Comparison of ENCODE assay signal across 31 cellular contexts in the genomic region with DNA sequence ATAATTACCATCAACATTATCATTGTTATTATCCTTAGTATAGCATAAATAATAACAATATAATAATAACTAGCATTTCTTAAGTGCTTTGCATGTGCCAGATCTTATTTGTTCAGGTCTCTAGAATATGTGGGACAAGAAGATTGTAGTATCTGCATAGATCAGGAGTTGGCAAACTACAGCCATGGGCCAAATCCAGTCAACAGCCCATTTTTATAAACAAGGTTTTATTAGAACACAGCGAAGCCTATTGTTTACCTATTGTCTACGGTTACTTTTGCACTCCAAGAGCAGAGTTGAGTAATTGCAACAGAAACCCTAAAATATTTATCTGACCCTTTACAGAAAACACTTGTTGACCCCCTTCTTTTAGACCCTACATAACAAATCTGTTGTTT.
DNase-seq lines count a peak whose midpoint lies in the region; ATAC-seq, FAIRE-seq and TF ChIP-seq lines count a peak whose summit lies in the region.
"Had no signal": no experiment of that assay in that cellular context is flagged by ENCODE, and none has a peak within 500 bp of the region (broad histone marks: within the 10 kb centered on the region; RNA-seq: fewer than 3 reads in every experiment).

No MANE protein-coding gene starts in this region.

- CTCF ChIA-PET in activated naive CD4-positive, alpha-beta T cell treated with anti-CD3 and anti-CD28 coated beads, Interleukin-2, amount 10 ng/mL, durations not matched to agents 7 days and 5 days (lab: Charles Lee), result no interaction called here

- ATAC-seq in GM18868 (IDR thresholded peaks at IDR 0.05; ENCODE audit: unreplicated experiment), result no peak

- H3K27me3 ChIP-seq in tibial nerve, result no peaks in the 10 kb centered on the region
- H3K27me3 ChIP-seq: BE2C, dorsolateral prefrontal cortex had no signal

- peaks cover 58% of the 10 kb centered on the region for H3K4me1 Mint-ChIP-seq in activated naive CD4-positive, alpha-beta T cell treated with anti-CD3 and anti-CD28 coated beads, Interleukin-2, amount 50 U/mL, for 24 hours
- peaks cover 23% of the 10 kb centered on the region for H3K4me1 Mint-ChIP-seq in activated naive CD4-positive, alpha-beta T cell treated with anti-CD3 and anti-CD28 coated beads, Interleukin-2, amount 10 ng/mL, durations not matched to agents 7 days and 5 days
- H3K4me1 Mint-ChIP-seq: mesothelial cell of epicardium had no signal

- no peak for TF ChIP-seq POLR2A in tibial nerve (IDR thresholded peaks at IDR 0.05)

- TF ChIP-seq EP300 in tibial nerve (IDR thresholded peaks at IDR 0.05), result no peak

- WGBS in tibial nerve, 2 donors, result 90 to 93% methylated on average over 2 of the region's 2 CpGs

- no peak for FAIRE-seq in frontal cortex (lab: Jason Lieb, UNC)
- FAIRE-seq: A204.1, HepG2 had no signal

- H3K36me3 Mint-ChIP-seq in activated naive CD4-positive, alpha-beta T cell treated with anti-CD3 and anti-CD28 coated beads, Interleukin-2, amount 50 U/mL, for 24 hours, result no peaks in the 10 kb centered on the region
- H3K36me3 Mint-ChIP-seq in activated naive CD4-positive, alpha-beta T cell treated with anti-CD3 and anti-CD28 coated beads, Interleukin-2, amount 10 ng/mL, durations not matched to agents 7 days and 5 days, result peaks cover 3% of the 10 kb centered on the region
- H3K36me3 Mint-ChIP-seq: immature natural killer cell, mesothelial cell of epicardium, natural killer cell had no signal

- H3K9me3 Mint-ChIP-seq in activated naive CD4-positive, alpha-beta T cell treated with anti-CD3 and anti-CD28 coated beads, Interleukin-2, amount 50 U/mL, for 24 hours, result peaks cover 9% of the 10 kb centered on the region
- peaks cover 11% of the 10 kb centered on the region for H3K9me3 Mint-ChIP-seq in activated naive CD4-positive, alpha-beta T cell treated with anti-CD3 and anti-CD28 coated beads, Interleukin-2, amount 10 ng/mL, durations not matched to agents 7 days and 5 days
- H3K9me3 Mint-ChIP-seq: immature natural killer cell, natural killer cell had no signal

- TF ChIP-seq CTCF in VCaP (conservative IDR thresholded peaks at IDR 0.05), result no peak
- no peak for TF ChIP-seq CTCF in fibroblast of villous mesenchyme (IDR thresholded peaks at IDR 0.05; ENCODE audit: insufficient read depth, low read depth, low read length)
- TF ChIP-seq CTCF in tibial nerve (IDR thresholded peaks at IDR 0.05), result no peak

- H3K27ac Mint-ChIP-seq in activated naive CD4-positive, alpha-beta T cell treated with anti-CD3 and anti-CD28 coated beads, Interleukin-2, amount 50 U/mL, for 24 hours, result peak overlapping the region; percentile 76
- H3K27ac Mint-ChIP-seq in activated naive CD4-positive, alpha-beta T cell treated with anti-CD3 and anti-CD28 coated beads, Interleukin-2, amount 10 ng/mL, durations not matched to agents 7 days and 5 days, result no peak overlapping the region
- H3K27ac Mint-ChIP-seq: activated CD8-positive, alpha-beta memory T cell treated with anti-CD3 and anti-CD28 coated beads, Interleukin-2, amount 10 ng/mL, durations not matched to agents 7 days and 5 days; immature natural killer cell; mesothelial cell of epicardium; natural killer cell had no signal

- no peaks in the 10 kb centered on the region for H3K9me3 ChIP-seq in tibial nerve
- H3K9me3 ChIP-seq: BE2C, Caco-2, SK-N-SH, thoracic aorta had no signal

- H3K27ac ChIP-seq in VCaP (peak overlapping the region; percentile 50), tibial nerve (no peak overlapping the region)
- H3K27ac ChIP-seq: left ventricle myocardium inferior, RWPE1, thoracic aorta had no signal

- no peak for DNase-seq in activated naive CD4-positive, alpha-beta T cell treated with anti-CD3 and anti-CD28 coated beads, Interleukin-2, amount 10 ng/mL, durations not matched to agents 7 days and 5 days
- DNase-seq in fibroblast of villous mesenchyme (ENCODE audit: low read depth) (peak; percentile 67), frontal cortex (ENCODE audit: low spot score in 2 of 2) (no peak), hippocampal formation (lab: John Stamatoyannopoulos, UW) (no peak), tibial nerve (ENCODE audit: low spot score in 2 of 2) (no peak)
- DNase-seq: activated CD8-positive, alpha-beta memory T cell treated with anti-CD3 and anti-CD28 coated beads, Interleukin-2, amount 10 ng/mL, durations not matched to agents 7 days and 5 days; BE2C; Caco-2; central memory CD4-positive, alpha-beta T cell; DND-41; dorsolateral prefrontal cortex; H7; immature natural killer cell; left ventricle myocardium inferior; natural killer cell; NCI-H1105; NCI-H1930; NCI-H2227 treated with DMSO at 0.1 percent for 48 hours; NCI-H748 treated with DMSO at 0.1 percent for 48 hours; right cardiac atrium; SK-N-SH; stimulated activated CD4-positive, alpha-beta T cell treated with anti-CD3 and anti-CD28 coated beads, Interleukin-12 subunit alpha, Interleukin-12 subunit beta, amount 100 ng/mL, for 4 hours; stimulated activated naive CD4-positive, alpha-beta T cell had no signal

- no peak overlapping the region for H3K4me3 Mint-ChIP-seq in activated naive CD4-positive, alpha-beta T cell treated with anti-CD3 and anti-CD28 coated beads, Interleukin-2, amount 50 U/mL, for 24 hours
- H3K4me3 Mint-ChIP-seq in activated naive CD4-positive, alpha-beta T cell treated with anti-CD3 and anti-CD28 coated beads, Interleukin-2, amount 10 ng/mL, durations not matched to agents 7 days and 5 days, result no peak overlapping the region
- H3K4me3 Mint-ChIP-seq: activated CD8-positive, alpha-beta memory T cell treated with anti-CD3 and anti-CD28 coated beads, Interleukin-2, amount 10 ng/mL, durations not matched to agents 7 days and 5 days; immature natural killer cell; mesothelial cell of epicardium; natural killer cell had no signal

- no peaks in the 10 kb centered on the region for H3K27me3 Mint-ChIP-seq in activated naive CD4-positive, alpha-beta T cell treated with anti-CD3 and anti-CD28 coated beads, Interleukin-2, amount 50 U/mL, for 24 hours
- peaks cover 3% of the 10 kb centered on the region for H3K27me3 Mint-ChIP-seq in activated naive CD4-positive, alpha-beta T cell treated with anti-CD3 and anti-CD28 coated beads, Interleukin-2, amount 10 ng/mL, durations not matched to agents 7 days and 5 days

- peaks cover 0 to 6% (median 0%) of the 10 kb centered on the region in 4 donors for H3K4me1 ChIP-seq in tibial nerve
- H3K4me1 ChIP-seq: BE2C, Caco-2 had no signal

- no peak overlapping the region for H3K4me3 ChIP-seq in fibroblast of villous mesenchyme (ENCODE audit: low read depth, low read length)
- H3K4me3 ChIP-seq in tibial nerve, result no peak overlapping the region
- H3K4me3 ChIP-seq: dorsolateral prefrontal cortex, left ventricle myocardium inferior, thoracic aorta had no signal

- H3K36me3 ChIP-seq in tibial nerve, result no peaks in the 10 kb centered on the region
- H3K36me3 ChIP-seq: BE2C, left ventricle myocardium inferior, thoracic aorta had no signal
